Comparison of ENCODE assay signal across 27 cellular contexts in the genomic region with DNA sequence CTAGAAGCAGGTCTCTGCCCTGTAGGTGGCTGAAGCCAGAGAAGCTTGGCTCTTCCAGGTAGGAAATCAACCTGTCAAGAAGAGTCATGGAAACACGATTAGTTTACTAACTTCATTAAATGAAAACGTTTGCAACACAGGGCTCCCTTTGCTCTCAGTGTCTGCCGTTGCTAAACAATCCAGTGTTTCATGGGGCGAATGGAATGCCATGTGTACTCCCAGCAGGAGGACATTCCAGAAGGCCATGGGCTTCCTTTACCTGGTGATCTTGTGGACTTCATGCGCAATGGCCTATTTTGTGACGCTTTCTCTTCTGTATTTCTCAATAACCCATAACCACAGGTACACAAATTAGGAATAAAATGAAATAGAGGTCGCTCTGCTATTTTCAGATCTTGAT.
A peak's percentile ranks its signal among the peaks of the same experiment; 100 is the strongest.
DNase-seq lines count a peak whose midpoint lies in the region; ATAC-seq, FAIRE-seq and TF ChIP-seq lines count a peak whose summit lies in the region.
"Had no signal": no experiment of that assay in that cellular context is flagged by ENCODE, and none has a peak within 500 bp of the region (broad histone marks: within the 10 kb centered on the region; RNA-seq: fewer than 3 reads in every experiment).

No MANE protein-coding gene starts in this region.

- H2BK15ac ChIP-seq in mesendoderm (replicated peaks; ENCODE audit: low read depth): no peak overlapping the region

- no peaks in the 10 kb centered on the region for H3K9me2 ChIP-seq in hepatocyte (replicated peaks; ENCODE audit: insufficient read depth)

- H3K4ac ChIP-seq in mesendoderm (ENCODE audit: low read depth, low read length): no peak overlapping the region

- H3K36me3 ChIP-seq in HepG2 (replicated peaks in 1 of 2; ENCODE audit: control insufficient read depth in 1 of 2, insufficient read depth in 2 of 2, low read length in 2 of 2) (no peaks in the 10 kb centered on the region), right lobe of liver (no peaks in the 10 kb centered on the region), hepatocyte (replicated peaks; ENCODE audit: insufficient read depth, low read depth) (no peaks in the 10 kb centered on the region), mesendoderm (ENCODE audit: control insufficient read depth, insufficient read depth, low read length) (no peaks in the 10 kb centered on the region)
- H3K36me3 ChIP-seq: ovary, Peyer's patch, right atrium auricular region had no signal

- no peak overlapping the region for H3K23ac ChIP-seq in mesendoderm (ENCODE audit: low read length)

- 2% methylated on average over 7 of the region's 7 CpGs for whole genome bisulfite sequencing in HepG2 (ENCODE audit: low lambda C conversion rate)
- 34% methylated on average over 7 of the region's 7 CpGs for WGBS in right lobe of liver (ENCODE audit: insufficient coverage, low coverage, low lambda C conversion rate, missing lambda C conversion rate)
- 60% methylated on average over 7 of the region's 7 CpGs for WGBS in hepatocyte (ENCODE audit: low lambda C conversion rate, missing lambda C conversion rate)
- WGBS in mesendoderm (ENCODE audit: extremely low coverage, insufficient coverage, low lambda C conversion rate): no CpG with 5 or more reads among the region's 7 CpGs

- H2BK5ac ChIP-seq in mesendoderm (ENCODE audit: low read length): no peak overlapping the region

- H3K79me2 ChIP-seq in HepG2 (ENCODE audit: insufficient read depth, low read length) (no peaks in the 10 kb centered on the region), hepatocyte (no peaks in the 10 kb centered on the region), mesendoderm (ENCODE audit: control insufficient read depth, insufficient read depth, low read length) (no peaks in the 10 kb centered on the region)

- no peak overlapping the region for H3K4me2 ChIP-seq in HepG2 (ENCODE audit: low read depth, low read length)
- no peak overlapping the region for H3K4me2 ChIP-seq in hepatocyte
- H3K4me2 ChIP-seq in mesendoderm (ENCODE audit: low read length): no peak overlapping the region

- TF ChIP-seq RAD21 in HepG2 (CRISPR knock-in tag; IDR thresholded peaks at IDR 0.05): no peak

- no peaks in the 10 kb centered on the region for H4K20me1 ChIP-seq in HepG2 (ENCODE audit: insufficient read depth, low read length)
- no peaks in the 10 kb centered on the region for H4K20me1 ChIP-seq in hepatocyte (ENCODE audit: insufficient read depth, poor library complexity, severe bottlenecking)

- in situ Hi-C loops in HepG2 (cut with HindIII; ENCODE audit: extremely low pct_ligation_motif_present, low pct_unique_long_range_greater_than_20kb): no loop called here

- H3K79me1 ChIP-seq in mesendoderm (ENCODE audit: low read length): no peaks in the 10 kb centered on the region

- no TSS peak for BruUV-seq in HepG2 (replicated peaks; lab: Mats Ljungman, UMichigan)

- H3K9me3 ChIP-seq in HepG2 (ENCODE audit: low read length): no peaks in the 10 kb centered on the region
- H3K9me3 ChIP-seq in right lobe of liver: no peaks in the 10 kb centered on the region
- H3K9me3 ChIP-seq in hepatocyte (ENCODE audit: low read depth): no peaks in the 10 kb centered on the region
- H3K9me3 ChIP-seq: Caco-2, mucosa of descending colon, ovary, Peyer's patch, right atrium auricular region, testis had no signal

- H3K27me3 ChIP-seq in HepG2 (ENCODE audit: control insufficient read depth in 1 of 2, insufficient read depth in 2 of 2, low read length in 2 of 2) (no peaks in the 10 kb centered on the region), right lobe of liver (no peaks in the 10 kb centered on the region), hepatocyte (no peaks in the 10 kb centered on the region), mesendoderm (ENCODE audit: insufficient read depth, low read length, poor library complexity) (no peaks in the 10 kb centered on the region)
- H3K27me3 ChIP-seq: ovary, Peyer's patch, right atrium auricular region, testis had no signal

- CTCF ChIA-PET in HepG2 (lab: Yijun Ruan, JAX; ENCODE audit: low intra/inter-chr PET ratio, low total read pairs): no interaction called here

- H3K18ac ChIP-seq in mesendoderm (ENCODE audit: low read length): peak overlapping the region; percentile 9

- TF ChIP-seq CTCF in HepG2 (CRISPR knock-in tag; IDR thresholded peaks at IDR 0.05) (no peak), right lobe of liver (IDR thresholded peaks at IDR 0.05) (no peak), hepatocyte (IDR thresholded peaks at IDR 0.05; ENCODE audit: poor library complexity) (no peak)

- POLR2A ChIA-PET in HepG2 (lab: Yijun Ruan, JAX): no interaction called here

- H3K4me1 ChIP-seq in HepG2 (ENCODE audit: insufficient read depth, low read length) (no peaks in the 10 kb centered on the region), right lobe of liver (no peaks in the 10 kb centered on the region), hepatocyte (ENCODE audit: insufficient read depth) (no peaks in the 10 kb centered on the region), mesendoderm (ENCODE audit: control insufficient read depth, low read depth, low read length) (peaks cover 4% of the 10 kb centered on the region)
- H3K4me1 ChIP-seq: Caco-2, Peyer's patch, right atrium auricular region, testis had no signal

- H4K5ac ChIP-seq in mesendoderm (ENCODE audit: low read length): no peak overlapping the region

- peak; percentile 54 for DNase-seq in HepG2 (ENCODE audit: low spot score)
- DNase-seq in right lobe of liver: no peak
- DNase-seq in hepatocyte (ENCODE audit: low spot score): peak; percentile 4
- peak; percentile 95 for DNase-seq in mesendoderm
- no peak for DNase-seq in NCI-H748 treated with DMSO at 0.1 percent for 48 hours (lab: John Stamatoyannopoulos, UW)
- DNase-seq in putamen (ENCODE audit: low spot score): no peak
- DNase-seq: activated CD8-positive, alpha-beta memory T cell treated with anti-CD3 and anti-CD28 coated beads, Interleukin-2, amount 50 U/mL, for 48 hours; activated CD8-positive, alpha-beta T cell treated with anti-CD3 and anti-CD28 coated beads for 36 hours; activated naive CD4-positive, alpha-beta T cell treated with Interleukin-2 at 50 U/mL for 16 hours; DMS53; mucosa of descending colon; natural killer cell; NCI-H1436 treated with DMSO at 0.1 percent for 48 hours; NCI-H345; NCI-H69; ovary; Peyer's patch; SHP77 treated with DMSO at 0.1 percent for 48 hours; stimulated activated CD8-positive, alpha-beta memory T cell treated with anti-CD3 and anti-CD28 coated beads, Interleukin-4, amount 100 ng/mL, for 48 hours; testis had no signal

- TF ChIP-seq EP300 in HepG2 (IDR thresholded peaks at IDR 0.05; ENCODE audit: low read depth in 2 of 2, low read length in 2 of 2) (no peak), HepG2 (CRISPR knock-in tag; IDR thresholded peaks at IDR 0.05; ENCODE audit: borderline replicate concordance) (no peak)

- no peak overlapping the region for H4K8ac ChIP-seq in mesendoderm (ENCODE audit: low read depth, low read length)

- ATAC-seq in HepG2 (peak; percentile 93), right lobe of liver (no peak), HG03196 (IDR thresholded peaks at IDR 0.05; ENCODE audit: unreplicated experiment) (no peak), HG02884 (IDR thresholded peaks at IDR 0.05; ENCODE audit: unreplicated experiment) (no peak)
- ATAC-seq: activated CD8-positive, alpha-beta T cell treated with anti-CD3 and anti-CD28 coated beads for 36 hours; mucosa of descending colon; natural killer cell had no signal

- FAIRE-seq in HepG2 (lab: Jason Lieb, UNC): no peak
- FAIRE-seq: endothelial cell of umbilical vein had no signal

- TF ChIP-seq POLR2A in HepG2 (IDR thresholded peaks at IDR 0.05; ENCODE audit: insufficient read depth in 1 of 2, low read depth in 2 of 2, low read length in 2 of 2) (no peak), right lobe of liver (IDR thresholded peaks at IDR 0.05) (no peak)

- H3K9ac ChIP-seq in HepG2 (ENCODE audit: insufficient read depth, low read depth, low read length) (no peak overlapping the region), mesendoderm (ENCODE audit: low read length) (no peak overlapping the region)

- H3K4me3 ChIP-seq in HepG2 (replicated peaks in 1 of 3; ENCODE audit: insufficient read depth in 1 of 3, low read depth in 2 of 3, low read length in 3 of 3) (no peak overlapping the region), right lobe of liver (no peak overlapping the region), hepatocyte (no peak overlapping the region), mesendoderm (ENCODE audit: low read length) (no peak overlapping the region)
- H3K4me3 ChIP-seq: mucosa of descending colon, ovary, Peyer's patch, right atrium auricular region, testis had no signal

- H3K27ac ChIP-seq in HepG2 (ENCODE audit: extremely low read length, insufficient read depth, low read length): no peak overlapping the region
- no peak overlapping the region for H3K27ac ChIP-seq in right lobe of liver
- H3K27ac ChIP-seq in hepatocyte: no peak overlapping the region
- H3K27ac ChIP-seq in mesendoderm (ENCODE audit: low read depth, low read length): no peak overlapping the region
- H3K27ac ChIP-seq: 22Rv1, C4-2B, ovary, Peyer's patch, right atrium auricular region, testis had no signal

- no peak overlapping the region for H2AFZ ChIP-seq in HepG2 (ENCODE audit: low read length)
- no peak overlapping the region for H2AFZ ChIP-seq in hepatocyte

- no peak overlapping the region for H2AK5ac ChIP-seq in mesendoderm (ENCODE audit: low read length)

- H2BK120ac ChIP-seq in mesendoderm (ENCODE audit: low read depth, low read length): no peak overlapping the region

- intact Hi-C loops in HepG2 (cut with micrococcal nuclease; ENCODE audit: unreplicated experiment) (no loop called here), right lobe of liver (cut with DNase I) (no loop called here)

- no peak overlapping the region for H3K56ac ChIP-seq in mesendoderm (ENCODE audit: low read length)

TF ChIP-seq in HepG2, 621 proteins besides CTCF, POLR2A, EP300 and RAD21 (continues in another document):
- TF ChIP-seq ZNF430 (CRISPR knock-in tag; IDR thresholded peaks at IDR 0.05) (no peak), ATM (IDR thresholded peaks at IDR 0.05; ENCODE audit: borderline replicate concordance) (no peak), ZNF644 (CRISPR knock-in tag; IDR thresholded peaks at IDR 0.05; ENCODE audit: low read depth) (peak; percentile 11; the same call in 1 of the 2 replicates), CEBPB (IDR thresholded peaks at IDR 0.05; ENCODE audit: borderline replicate concordance, low read depth, low read length) (peak; percentile 30; the same call in 1 of the 2 replicates), RFXANK (CRISPR knock-in tag; IDR thresholded peaks at IDR 0.05) (no peak), ESRRA (CRISPR knock-in tag; IDR thresholded peaks at IDR 0.05; ENCODE audit: low read depth) (no peak)
- TF ChIP-seq, protein P1, sequence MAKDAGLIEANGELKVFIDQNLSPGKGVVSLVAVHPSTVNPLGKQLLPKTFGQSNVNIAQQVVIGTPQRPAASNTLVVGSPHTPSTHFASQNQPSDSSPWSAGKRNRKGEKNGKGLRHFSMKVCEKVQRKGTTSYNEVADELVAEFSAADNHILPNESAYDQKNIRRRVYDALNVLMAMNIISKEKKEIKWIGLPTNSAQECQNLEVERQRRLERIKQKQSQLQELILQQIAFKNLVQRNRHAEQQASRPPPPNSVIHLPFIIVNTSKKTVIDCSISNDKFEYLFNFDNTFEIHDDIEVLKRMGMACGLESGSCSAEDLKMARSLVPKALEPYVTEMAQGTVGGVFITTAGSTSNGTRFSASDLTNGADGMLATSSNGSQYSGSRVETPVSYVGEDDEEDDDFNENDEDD (CRISPR knock-in tag; IDR thresholded peaks at IDR 0.05; ENCODE audit: borderline replicate concordance): no peak

Comparison
In these comparisons a context has a peak if more than half of its experiments do, and no peak if none do; other contexts are left out.
1. DNase-seq: peak in HepG2 (single experiment), hepatocyte (single experiment) and mesendoderm (single experiment); none in right lobe of liver (0 of 3), NCI-H748 treated with DMSO at 0.1 percent for 48 hours (single experiment) and putamen (single experiment).